In genomic region chr7:1850976-1851571, GRCh38 we compare ENCODE assay signal across 1 cellular context.
TF ChIP-seq lines count a peak whose summit lies in the region.

No MANE protein-coding gene starts in this region.

TF ChIP-seq in WTC11, 78 proteins besides CTCF, POLR2A, EP300 and RAD21 (continued from another document):
- TF ChIP-seq NFYB (CRISPR knock-in tag; conservative IDR thresholded peaks at IDR 0.05; ENCODE audit: low read depth): no peak
- TF ChIP-seq ATF6 (CRISPR knock-in tag; IDR thresholded peaks at IDR 0.05): no peak
- no peak for TF ChIP-seq ZNF138 (CRISPR knock-in tag; conservative IDR thresholded peaks at IDR 0.05)
- TF ChIP-seq ELF4 (CRISPR knock-in tag; IDR thresholded peaks at IDR 0.05; ENCODE audit: low read depth): no peak
- no peak for TF ChIP-seq MXD4 (CRISPR knock-in tag; IDR thresholded peaks at IDR 0.05; ENCODE audit: borderline replicate concordance)
- no peak for TF ChIP-seq ZBTB43 (CRISPR knock-in tag; IDR thresholded peaks at IDR 0.05)
- no peak for TF ChIP-seq CREM (CRISPR knock-in tag; IDR thresholded peaks at IDR 0.05)
- TF ChIP-seq NR3C1 (CRISPR knock-in tag; conservative IDR thresholded peaks at IDR 0.05; ENCODE audit: low read depth): no peak
- TF ChIP-seq JAZF1 (CRISPR knock-in tag; IDR thresholded peaks at IDR 0.05): no peak
- no peak for TF ChIP-seq NFE2L1 (CRISPR knock-in tag; IDR thresholded peaks at IDR 0.05)
- no peak for TF ChIP-seq PRDM15 (CRISPR knock-in tag; IDR thresholded peaks at IDR 0.05)
- no peak for TF ChIP-seq PRRX2 (CRISPR knock-in tag; IDR thresholded peaks at IDR 0.05)
- no peak for TF ChIP-seq ATF2 (CRISPR knock-in tag; IDR thresholded peaks at IDR 0.05; ENCODE audit: borderline replicate concordance, low read depth)
- TF ChIP-seq PREB (CRISPR knock-in tag; IDR thresholded peaks at IDR 0.05; ENCODE audit: borderline replicate concordance): no peak
- TF ChIP-seq STAT6 (CRISPR knock-in tag; conservative IDR thresholded peaks at IDR 0.05; ENCODE audit: low read depth): no peak
